Comparison of ENCODE assay signal across 35 cellular contexts in genomic region chrX:133588827-133589226, GRCh38.
"Had no signal": no experiment of that assay in that cellular context is flagged by ENCODE, and none has a peak within 500 bp of the region (broad histone marks: within the 10 kb centered on the region; RNA-seq: fewer than 3 reads in every experiment).

No MANE protein-coding gene starts in this region.

- H3K9me3 ChIP-seq: MG63 had no signal

- DNase-seq: Karpas-422, Kasumi-1, MG63, MM.1S, MV-4-11, NCI-H1048, NCI-H1092, NCI-H1092 treated with DMSO at 0.1 percent for 48 hours, NCI-H1105, NCI-H1105 treated with DMSO at 0.1 percent for 48 hours, NCI-H1417, NCI-H1417 treated with DMSO at 0.1 percent for 48 hours, NCI-H1436, NCI-H1436 treated with DMSO at 0.1 percent for 48 hours, NCI-H146, NCI-H1694, NCI-H1694 treated with DMSO at 0.1 percent for 48 hours, NCI-H187, NCI-H187 treated with DMSO at 0.1 percent for 48 hours, NCI-H1930, NCI-H2029, NCI-H2029 treated with DMSO at 0.1 percent for 48 hours, NCI-H2081, NCI-H2081 treated with DMSO at 0.1 percent for 48 hours, NCI-H2107, NCI-H2171, NCI-H2171 treated with DMSO at 0.1 percent for 48 hours, NCI-H2227 treated with DMSO at 0.1 percent for 48 hours, NCI-H226, NCI-H345, NCI-H446, NCI-H446 treated with DMSO at 0.1 percent for 48 hours, NCI-H510A, NCI-H510A treated with DMSO at 0.1 percent for 48 hours, NCI-H524 had no signal

- H3K27me3 ChIP-seq: MG63 had no signal

- H3K4me3 ChIP-seq: MG63 had no signal

- H3K36me3 ChIP-seq: MG63 had no signal
